Comparison of ENCODE assay signal across 1 cellular context in genomic region chr18:24488824-24489493, GRCh38.
TF ChIP-seq lines count a peak whose summit lies in the region.

No MANE protein-coding gene starts in this region.

TF ChIP-seq in K562, 482 proteins besides CTCF, POLR2A, EP300 and RAD21 (continued from another document):
- TF ChIP-seq DEAF1 (CRISPR knock-in tag; IDR thresholded peaks at IDR 0.05) (peak; percentile 68), THAP7 (CRISPR knock-in tag; IDR thresholded peaks at IDR 0.05) (no peak), SMC3 (conservative IDR thresholded peaks at IDR 0.05; ENCODE audit: insufficient read depth, low read depth, low read length) (peak; percentile 48), ZNF584 (CRISPR knock-in tag; IDR thresholded peaks at IDR 0.05; ENCODE audit: low read depth) (no peak)
